ENCODE assay signal across 1 cellular context in the genomic region with DNA sequence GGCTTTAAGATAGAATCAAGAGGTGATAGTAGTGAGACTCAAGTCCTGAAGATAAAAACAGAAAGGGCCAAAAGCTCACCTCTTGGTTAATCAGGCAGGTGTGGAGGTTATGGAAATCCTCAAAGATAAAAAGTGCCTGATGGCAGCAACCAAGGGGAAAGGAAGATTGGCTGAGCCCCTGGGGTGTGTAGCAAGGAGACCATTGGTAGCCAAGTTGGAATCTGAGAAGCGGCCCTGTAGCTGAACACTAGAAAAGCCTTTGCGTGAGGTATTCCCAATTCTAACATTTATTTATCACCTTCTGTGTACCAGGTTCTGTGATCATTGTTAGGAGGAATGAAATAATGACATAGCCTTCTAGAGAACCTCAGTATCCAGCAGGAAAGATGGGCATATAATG.
TF ChIP-seq lines count a peak whose summit lies in the region.

No MANE protein-coding gene starts in this region.

TF ChIP-seq in A549, 52 proteins besides CTCF, POLR2A, EP300 and RAD21:
- TF ChIP-seq CEBPB (IDR thresholded peaks at IDR 0.05), result no peak
- TF ChIP-seq CHD2 (IDR thresholded peaks at IDR 0.05; ENCODE audit: low read length, partially characterized antibody), result no peak
- TF ChIP-seq NFE2L2 (conservative IDR thresholded peaks at IDR 0.05; ENCODE audit: low read length), result no peak
- TF ChIP-seq MYC (IDR thresholded peaks at IDR 0.05; ENCODE audit: borderline replicate concordance, low read length), result no peak
- TF ChIP-seq, protein P1, sequence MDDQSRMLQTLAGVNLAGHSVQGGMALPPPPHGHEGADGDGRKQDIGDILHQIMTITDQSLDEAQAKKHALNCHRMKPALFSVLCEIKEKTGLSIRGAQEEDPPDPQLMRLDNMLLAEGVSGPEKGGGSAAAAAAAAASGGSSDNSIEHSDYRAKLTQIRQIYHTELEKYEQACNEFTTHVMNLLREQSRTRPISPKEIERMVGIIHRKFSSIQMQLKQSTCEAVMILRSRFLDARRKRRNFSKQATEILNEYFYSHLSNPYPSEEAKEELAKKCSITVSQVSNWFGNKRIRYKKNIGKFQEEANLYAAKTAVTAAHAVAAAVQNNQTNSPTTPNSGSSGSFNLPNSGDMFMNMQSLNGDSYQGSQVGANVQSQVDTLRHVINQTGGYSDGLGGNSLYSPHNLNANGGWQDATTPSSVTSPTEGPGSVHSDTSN (IDR thresholded peaks at IDR 0.05), result no peak
- TF ChIP-seq, protein P2, sequence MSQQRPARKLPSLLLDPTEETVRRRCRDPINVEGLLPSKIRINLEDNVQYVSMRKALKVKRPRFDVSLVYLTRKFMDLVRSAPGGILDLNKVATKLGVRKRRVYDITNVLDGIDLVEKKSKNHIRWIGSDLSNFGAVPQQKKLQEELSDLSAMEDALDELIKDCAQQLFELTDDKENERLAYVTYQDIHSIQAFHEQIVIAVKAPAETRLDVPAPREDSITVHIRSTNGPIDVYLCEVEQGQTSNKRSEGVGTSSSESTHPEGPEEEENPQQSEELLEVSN (IDR thresholded peaks at IDR 0.05; ENCODE audit: borderline replicate concordance, low read depth), result no peak
- no peak for TF ChIP-seq HOXA7 (CRISPR knock-in tag; IDR thresholded peaks at IDR 0.05)
- TF ChIP-seq ZSCAN20 (CRISPR knock-in tag; IDR thresholded peaks at IDR 0.05), result no peak
- TF ChIP-seq, protein P3, sequence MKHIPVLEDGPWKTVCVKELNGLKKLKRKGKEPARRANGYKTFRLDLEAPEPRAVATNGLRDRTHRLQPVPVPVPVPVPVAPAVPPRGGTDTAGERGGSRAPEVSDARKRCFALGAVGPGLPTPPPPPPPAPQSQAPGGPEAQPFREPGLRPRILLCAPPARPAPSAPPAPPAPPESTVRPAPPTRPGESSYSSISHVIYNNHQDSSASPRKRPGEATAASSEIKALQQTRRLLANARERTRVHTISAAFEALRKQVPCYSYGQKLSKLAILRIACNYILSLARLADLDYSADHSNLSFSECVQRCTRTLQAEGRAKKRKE (CRISPR knock-in tag; IDR thresholded peaks at IDR 0.05; ENCODE audit: low read depth), result no peak
- TF ChIP-seq ESRRA (IDR thresholded peaks at IDR 0.05; ENCODE audit: borderline replicate concordance, low read length), result no peak
- no peak for TF ChIP-seq FOXS1 (CRISPR knock-in tag; IDR thresholded peaks at IDR 0.05)
